9 cellular contexts compared by ENCODE assay signal in genomic region chr3:66483006-66483928, GRCh38. TPM values are rescaled to one million over a fixed set of nuclear protein-coding genes. Genes with fewer than 3 reads are reported as not detected.
DNase-seq lines count a peak whose midpoint lies in the region; ATAC-seq and FAIRE-seq lines count a peak whose summit lies in the region.
"Had no signal": no experiment of that assay in that cellular context is flagged by ENCODE, and none has a peak within 500 bp of the region (broad histone marks: within the 10 kb centered on the region; RNA-seq: fewer than 3 reads in every experiment).

No MANE protein-coding gene starts in this region.

- FAIRE-seq in HTR-8/SVneo (lab: Jason Lieb, UNC), result no peak

- intact Hi-C loops in activated CD4-positive, alpha-beta T cell treated with anti-CD3 and anti-CD28 coated beads, Interleukin-2, amount 10 ng/mL, durations not matched to agents 24 days and 14 days (cut with micrococcal nuclease), result loop anchor here (2.0 kb wide), 1 partner anchor 14 kb away; no protein-coding TSS in a partner anchor

- peak overlapping the region; percentile 66 for H3K4me3 Mint-ChIP-seq in activated CD4-positive, alpha-beta T cell treated with anti-CD3 and anti-CD28 coated beads, Interleukin-2, amount 10 ng/mL, durations not matched to agents 24 days and 14 days
- peak overlapping the region; percentile 19 for H3K4me3 Mint-ChIP-seq in natural killer cell treated with Interleukin-12 subunit alpha and Interleukin-12 subunit beta and Interleukin-15 and Interleukin-18, amount 100 ng/mL, for 72 hours

- H3K4me1 Mint-ChIP-seq in activated CD4-positive, alpha-beta T cell treated with anti-CD3 and anti-CD28 coated beads, Interleukin-2, amount 10 ng/mL, durations not matched to agents 24 days and 14 days, result peaks cover 84% of the 10 kb centered on the region
- peaks cover 64 to 69% of the 10 kb centered on the region in 2 donors for H3K4me1 Mint-ChIP-seq in natural killer cell treated with Interleukin-12 subunit alpha and Interleukin-12 subunit beta and Interleukin-15 and Interleukin-18, amount 100 ng/mL, for 72 hours (ENCODE audit: low read depth in 2 of 2)

- no peaks in the 10 kb centered on the region for H3K27me3 Mint-ChIP-seq in activated CD4-positive, alpha-beta T cell treated with anti-CD3 and anti-CD28 coated beads, Interleukin-2, amount 10 ng/mL, durations not matched to agents 24 days and 14 days
- peaks cover 0 to 13% of the 10 kb centered on the region in 2 donors for H3K27me3 Mint-ChIP-seq in natural killer cell treated with Interleukin-12 subunit alpha and Interleukin-12 subunit beta and Interleukin-15 and Interleukin-18, amount 100 ng/mL, for 72 hours

- H3K36me3 Mint-ChIP-seq in activated CD4-positive, alpha-beta T cell treated with anti-CD3 and anti-CD28 coated beads, Interleukin-2, amount 10 ng/mL, durations not matched to agents 24 days and 14 days (ENCODE audit: low read depth), result peaks cover 40% of the 10 kb centered on the region
- peaks cover 17% of the 10 kb centered on the region for H3K36me3 Mint-ChIP-seq in natural killer cell treated with Interleukin-12 subunit alpha and Interleukin-12 subunit beta and Interleukin-15 and Interleukin-18, amount 100 ng/mL, for 72 hours

- H3K27me3 ChIP-seq in endocrine pancreas (ENCODE audit: control insufficient read depth, insufficient read depth, low read length), result no peaks in the 10 kb centered on the region

- H3K4me1 ChIP-seq in endocrine pancreas (ENCODE audit: control insufficient read depth, insufficient read depth, low read length), result peaks cover 8% of the 10 kb centered on the region
- H3K4me1 ChIP-seq: parathyroid adenoma had no signal

- peak overlapping the region; percentile 30 for H3K4me3 ChIP-seq in endocrine pancreas (ENCODE audit: control insufficient read depth, insufficient read depth, low read length)

- ATAC-seq in natural killer cell treated with Interleukin-12 subunit alpha and Interleukin-12 subunit beta and Interleukin-15 and Interleukin-18, amount 100 ng/mL, for 72 hours, result peak in 1 of 2 donors; percentile 41

- H3K9me3 Mint-ChIP-seq in activated CD4-positive, alpha-beta T cell treated with anti-CD3 and anti-CD28 coated beads, Interleukin-2, amount 10 ng/mL, durations not matched to agents 24 days and 14 days, result peaks cover 8% of the 10 kb centered on the region
- H3K9me3 Mint-ChIP-seq in natural killer cell treated with Interleukin-12 subunit alpha and Interleukin-12 subunit beta and Interleukin-15 and Interleukin-18, amount 100 ng/mL, for 72 hours, result peaks cover 3% of the 10 kb centered on the region

- H3K9ac ChIP-seq in endocrine pancreas (ENCODE audit: control insufficient read depth, insufficient read depth, low read length), result peak overlapping the region; percentile 33
- H3K9ac ChIP-seq: parathyroid adenoma had no signal

- no peaks in the 10 kb centered on the region for H3K36me3 ChIP-seq in endocrine pancreas (ENCODE audit: control insufficient read depth, insufficient read depth, low read length)

- peak overlapping the region; percentile 59 for H3K27ac Mint-ChIP-seq in activated CD4-positive, alpha-beta T cell treated with anti-CD3 and anti-CD28 coated beads, Interleukin-2, amount 10 ng/mL, durations not matched to agents 24 days and 14 days
- peak overlapping the region in 1 of 2 donors; percentile 75 for H3K27ac Mint-ChIP-seq in natural killer cell treated with Interleukin-12 subunit alpha and Interleukin-12 subunit beta and Interleukin-15 and Interleukin-18, amount 100 ng/mL, for 72 hours

- DNase-seq in activated CD4-positive, alpha-beta T cell treated with anti-CD3 and anti-CD28 coated beads, Interleukin-2, amount 10 ng/mL, durations not matched to agents 24 days and 14 days, result peak; percentile 73
- DNase-seq in activated CD4-positive, alpha-beta T cell treated with anti-CD3 and anti-CD28 coated beads for 1 hour, result no peak
- DNase-seq in NCI-H446 (lab: John Stamatoyannopoulos, UW) (peak; percentile 31 to 77), SW 1271 (lab: John Stamatoyannopoulos, UW) (no peak), ecto neural progenitor cell (ENCODE audit: low spot score) (no peak), HTR-8/SVneo (ENCODE audit: insufficient read length, low spot score) (no peak)
- no peak for DNase-seq in natural killer cell treated with Interleukin-12 subunit alpha and Interleukin-12 subunit beta and Interleukin-15 and Interleukin-18, amount 100 ng/mL, for 72 hours (ENCODE audit: low spot score)

- no peaks in the 10 kb centered on the region for H3K9me3 ChIP-seq in endocrine pancreas (ENCODE audit: control insufficient read depth, low read length)

RNA-seq across cellular contexts. Expression of gene LRIG1, which starts 17.6 kb away (rescaled TPM):
- total RNA-seq in activated CD4-positive, alpha-beta T cell treated with anti-CD3 and anti-CD28 coated beads, Interleukin-2, amount 10 ng/mL, durations not matched to agents 24 days and 14 days, result 50.3 and 52.8 TPM in 2 replicates
- total RNA-seq in natural killer cell treated with Interleukin-12 subunit alpha and Interleukin-12 subunit beta and Interleukin-15 and Interleukin-18, amount 100 ng/mL, for 72 hours, result 10 to 100 TPM; 21.6 to 41.1 TPM

Comparison
In these comparisons a context has a peak if more than half of its experiments do, and no peak if none do; other contexts are left out.
1. DNase-seq: peak in activated CD4-positive, alpha-beta T cell treated with anti-CD3 and anti-CD28 coated beads, Interleukin-2, amount 10 ng/mL, durations not matched to agents 24 days and 14 days (single experiment) and NCI-H446 (2 of 2); none in activated CD4-positive, alpha-beta T cell treated with anti-CD3 and anti-CD28 coated beads for 1 hour (single experiment), natural killer cell treated with Interleukin-12 subunit alpha and Interleukin-12 subunit beta and Interleukin-15 and Interleukin-18, amount 100 ng/mL, for 72 hours (single experiment), SW 1271 (0 of 2), ecto neural progenitor cell (single experiment) and HTR-8/SVneo (single experiment).